In the genomic region with DNA sequence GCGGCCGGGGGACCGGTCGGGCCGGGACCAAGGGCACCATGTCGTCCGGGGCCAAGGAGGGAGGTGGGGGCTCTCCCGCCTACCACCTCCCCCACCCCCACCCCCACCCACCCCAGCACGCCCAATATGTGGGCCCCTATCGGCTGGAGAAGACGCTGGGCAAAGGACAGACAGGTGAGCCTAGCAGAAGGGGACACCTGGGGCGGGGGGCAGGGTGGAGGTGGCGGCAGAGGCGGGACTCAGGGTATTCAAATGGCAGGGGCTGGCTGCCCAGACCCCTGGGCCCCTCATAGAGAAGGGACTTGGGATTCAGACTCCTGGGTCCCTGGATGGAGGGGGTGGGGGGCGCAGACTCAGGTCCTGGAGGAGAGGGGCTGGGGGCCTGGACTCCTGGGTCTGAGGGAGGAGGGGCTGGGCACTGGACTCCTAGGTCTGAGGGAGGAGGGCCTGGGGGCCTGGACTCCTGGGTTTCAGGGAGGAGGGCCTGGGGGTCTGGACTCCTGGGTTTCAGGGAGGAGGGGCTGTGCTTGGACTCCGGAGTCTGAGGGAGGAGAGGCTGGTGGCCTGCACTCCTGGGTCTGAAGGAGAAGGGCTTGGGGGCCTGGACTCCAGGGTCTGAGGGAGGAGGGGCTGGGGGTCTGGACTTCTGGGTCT, we compare ENCODE assay signal across 1 cellular context.
TF ChIP-seq lines count a peak whose summit lies in the region.

No MANE protein-coding gene starts in this region.

TF ChIP-seq in HEK293T, 16 proteins besides CTCF, POLR2A, EP300 and RAD21:
- TF ChIP-seq CTBP1 (IDR thresholded peaks at IDR 0.05; ENCODE audit: borderline replicate concordance) (no peak), NFRKB (IDR thresholded peaks at IDR 0.05) (no peak), ARNT (IDR thresholded peaks at IDR 0.05) (no peak), LEF1 (IDR thresholded peaks at IDR 0.05; ENCODE audit: borderline replicate concordance) (no peak), FOXK2 (IDR thresholded peaks at IDR 0.05) (no peak)
